Comparison of ENCODE assay signal across 34 cellular contexts in genomic region chr18:8196238-8196637, GRCh38.
"Had no signal": no experiment of that assay in that cellular context is flagged by ENCODE, and none has a peak within 500 bp of the region (broad histone marks: within the 10 kb centered on the region; RNA-seq: fewer than 3 reads in every experiment).

No MANE protein-coding gene starts in this region.

- H3K9me3 ChIP-seq: MG63 had no signal

- H3K36me3 ChIP-seq: MG63 had no signal

- H3K27me3 ChIP-seq: MG63 had no signal

- H3K4me3 ChIP-seq: MG63 had no signal

- DNase-seq: Karpas-422, Kasumi-1, MG63, MM.1S, MV-4-11, NCI-H1048, NCI-H1092, NCI-H1092 treated with DMSO at 0.1 percent for 48 hours, NCI-H1105, NCI-H1105 treated with DMSO at 0.1 percent for 48 hours, NCI-H1417, NCI-H1417 treated with DMSO at 0.1 percent for 48 hours, NCI-H1436, NCI-H1436 treated with DMSO at 0.1 percent for 48 hours, NCI-H146, NCI-H1694, NCI-H1694 treated with DMSO at 0.1 percent for 48 hours, NCI-H187, NCI-H187 treated with DMSO at 0.1 percent for 48 hours, NCI-H1930, NCI-H2029, NCI-H2029 treated with DMSO at 0.1 percent for 48 hours, NCI-H2081, NCI-H2081 treated with DMSO at 0.1 percent for 48 hours, NCI-H2107, NCI-H2171, NCI-H2171 treated with DMSO at 0.1 percent for 48 hours, NCI-H2227 treated with DMSO at 0.1 percent for 48 hours, NCI-H226, NCI-H345, NCI-H446, NCI-H446 treated with DMSO at 0.1 percent for 48 hours, NCI-H510A had no signal

- H3K4me2 ChIP-seq: KMS-11 had no signal

- H3K9ac ChIP-seq: KMS-11 had no signal

- H3K27ac ChIP-seq: KMS-11 had no signal
